ENCODE assay signal across 8 cellular contexts in genomic region chr17:68033636-68034451, GRCh38. TPM values are rescaled to one million over a fixed set of nuclear protein-coding genes. Genes with fewer than 3 reads are reported as not detected.
DNase-seq lines count a peak whose midpoint lies in the region; ATAC-seq and TF ChIP-seq lines count a peak whose summit lies in the region.

No MANE protein-coding gene starts in this region.

- H3K4me3 ChIP-seq in right atrium auricular region (no peak overlapping the region), SJCRH30 (peak overlapping the region; percentile 55)

- H3K36me3 Mint-ChIP-seq in glutamatergic neuron (ENCODE audit: unreplicated experiment), result no peaks in the 10 kb centered on the region
- H3K36me3 Mint-ChIP-seq in type B pancreatic cell, result peaks cover 11% of the 10 kb centered on the region
- peaks cover 0 to 13% (median 2%) of the 10 kb centered on the region in 3 donors for H3K36me3 Mint-ChIP-seq in naive thymus-derived CD8-positive, alpha-beta T cell

- peaks cover 2% of the 10 kb centered on the region for H3K27me3 Mint-ChIP-seq in glutamatergic neuron (ENCODE audit: unreplicated experiment)
- H3K27me3 Mint-ChIP-seq in type B pancreatic cell, result no peaks in the 10 kb centered on the region
- H3K27me3 Mint-ChIP-seq in naive thymus-derived CD8-positive, alpha-beta T cell, result peaks cover 0 to 2% (median 0%) of the 10 kb centered on the region in 5 donors

- H3K4me3 Mint-ChIP-seq in glutamatergic neuron (ENCODE audit: unreplicated experiment) (peak overlapping the region; percentile 67), type B pancreatic cell (peak overlapping the region; percentile 16)
- peak overlapping the region in 1 of 10 donors; percentile 54 for H3K4me3 Mint-ChIP-seq in naive thymus-derived CD8-positive, alpha-beta T cell

- H3K9me3 Mint-ChIP-seq in glutamatergic neuron (ENCODE audit: unreplicated experiment) (peaks cover 7% of the 10 kb centered on the region), type B pancreatic cell (no peaks in the 10 kb centered on the region)
- no peaks in the 10 kb centered on the region for H3K9me3 Mint-ChIP-seq in naive thymus-derived CD8-positive, alpha-beta T cell

- H3K4me1 ChIP-seq in right atrium auricular region (peaks cover 0 to 19% of the 10 kb centered on the region in 2 donors), SJCRH30 (peaks cover 7% of the 10 kb centered on the region; the same call in 1 of the 2 replicates)

- H3K36me3 ChIP-seq in right atrium auricular region (peaks cover 16% of the 10 kb centered on the region), SJCRH30 (peaks cover 24% of the 10 kb centered on the region)

- H3K27me3 ChIP-seq in right atrium auricular region (no peaks in the 10 kb centered on the region), SJCRH30 (no peaks in the 10 kb centered on the region)

- H3K9me3 ChIP-seq in right atrium auricular region (no peaks in the 10 kb centered on the region), SJCRH30 (replicated peaks) (no peaks in the 10 kb centered on the region)

- peak overlapping the region; percentile 90 for H3K27ac Mint-ChIP-seq in glutamatergic neuron (ENCODE audit: unreplicated experiment)
- peak overlapping the region; percentile 56 for H3K27ac Mint-ChIP-seq in type B pancreatic cell
- no peak overlapping the region for H3K27ac Mint-ChIP-seq in naive thymus-derived CD8-positive, alpha-beta T cell

- ATAC-seq in Right ventricle myocardium superior (ENCODE audit: poor library complexity), result peak; percentile 43
- no peak for ATAC-seq in GM21447 (IDR thresholded peaks at IDR 0.05; ENCODE audit: unreplicated experiment)
- ATAC-seq in naive thymus-derived CD8-positive, alpha-beta T cell, result no peak

- DNase-seq in Right ventricle myocardium superior, result no peak
- no peak for DNase-seq in right atrium auricular region (ENCODE audit: low spot score)
- peak; percentile 79 to 92 for DNase-seq in SJCRH30
- DNase-seq in glutamatergic neuron, result no peak
- no peak for DNase-seq in type B pancreatic cell (ENCODE audit: extremely low spot score, unreplicated experiment)
- no peak for DNase-seq in NCI-H2107 (lab: John Stamatoyannopoulos, UW)
- DNase-seq in naive thymus-derived CD8-positive, alpha-beta T cell, result no peak

- H3K27ac ChIP-seq in right atrium auricular region (no peak overlapping the region), SJCRH30 (peak overlapping the region; percentile 44)

- intact Hi-C loops in Right ventricle myocardium superior (cut with DNase I), result no loop called here

- POLR2A ChIA-PET in naive thymus-derived CD8-positive, alpha-beta T cell (lab: Charles Lee), result no interaction called here

- no peak for TF ChIP-seq CTCF in right atrium auricular region (IDR thresholded peaks at IDR 0.05)
- TF ChIP-seq CTCF in glutamatergic neuron (IDR thresholded peaks at IDR 0.05; ENCODE audit: partially characterized antibody, unreplicated experiment), result no peak
- no peak for TF ChIP-seq CTCF in type B pancreatic cell (conservative IDR thresholded peaks at IDR 0.05)

- peaks cover 6% of the 10 kb centered on the region for H3K4me1 Mint-ChIP-seq in glutamatergic neuron (ENCODE audit: low read depth, unreplicated experiment)
- H3K4me1 Mint-ChIP-seq in type B pancreatic cell (ENCODE audit: unreplicated experiment), result peaks cover 13% of the 10 kb centered on the region
- peaks cover 2 to 17% (median 11%) of the 10 kb centered on the region in 4 donors for H3K4me1 Mint-ChIP-seq in naive thymus-derived CD8-positive, alpha-beta T cell

RNA-seq across cellular contexts. Expression of gene KPNA2, which starts 1.7 kb away (rescaled TPM):
- total RNA-seq in Right ventricle myocardium superior (19.7 TPM), right atrium auricular region (10 to 100 TPM; 17.9 to 19.2 TPM), glutamatergic neuron (ENCODE audit: unreplicated experiment) (223 TPM), type B pancreatic cell (ENCODE audit: low replicate concordance) (99.6 and 211 TPM in 2 replicates)
- total RNA-seq in SJCRH30 (2014; rRNA removed; shearing (Covaris generic)), result 325 and 342 TPM in 2 replicates
- 10 to 100 TPM in 1 of 2 experiments, 1 to 10 TPM in 1; 8.9 to 10.2 TPM for total RNA-seq in naive thymus-derived CD8-positive, alpha-beta T cell
- 10 to 100 TPM; 13.7 to 17.0 (median 15.9) TPM for polyA plus RNA-seq in naive thymus-derived CD8-positive, alpha-beta T cell

RNA-seq across cellular contexts. Expression of gene C17orf58, which starts 37.6 kb away (rescaled TPM):
- total RNA-seq in Right ventricle myocardium superior (7.9 TPM), right atrium auricular region (10 to 100 TPM in 1 of 2 donors, 1 to 10 TPM in 1; 6.9 to 10.1 TPM), glutamatergic neuron (ENCODE audit: unreplicated experiment) (9.9 TPM), type B pancreatic cell (ENCODE audit: low replicate concordance) (8.1 and 8.8 TPM in 2 replicates)
- total RNA-seq in SJCRH30 (2014; rRNA removed; shearing (Covaris generic)), result 11.3 and 12.7 TPM in 2 replicates
- total RNA-seq in naive thymus-derived CD8-positive, alpha-beta T cell, result under 1 TPM; 0.29 to 0.30 TPM
- 1 to 10 TPM in 1 of 3 donors, under 1 TPM in 1, not detected in 1; 0.61 to 1.0 TPM for polyA plus RNA-seq in naive thymus-derived CD8-positive, alpha-beta T cell

Comparison
In these comparisons a context has a peak if more than half of its experiments do, and no peak if none do; other contexts are left out.
1. DNase-seq: peak in SJCRH30 (2 of 2); none in Right ventricle myocardium superior (single experiment), right atrium auricular region (single experiment), glutamatergic neuron (single experiment), type B pancreatic cell (single experiment), NCI-H2107 (single experiment) and naive thymus-derived CD8-positive, alpha-beta T cell (0 of 10).
2. H3K27ac Mint-ChIP-seq: peak in glutamatergic neuron (single experiment) and type B pancreatic cell (single experiment); none in naive thymus-derived CD8-positive, alpha-beta T cell (0 of 10).